Comparison of ENCODE assay signal across 19 cellular contexts in the genomic region with DNA sequence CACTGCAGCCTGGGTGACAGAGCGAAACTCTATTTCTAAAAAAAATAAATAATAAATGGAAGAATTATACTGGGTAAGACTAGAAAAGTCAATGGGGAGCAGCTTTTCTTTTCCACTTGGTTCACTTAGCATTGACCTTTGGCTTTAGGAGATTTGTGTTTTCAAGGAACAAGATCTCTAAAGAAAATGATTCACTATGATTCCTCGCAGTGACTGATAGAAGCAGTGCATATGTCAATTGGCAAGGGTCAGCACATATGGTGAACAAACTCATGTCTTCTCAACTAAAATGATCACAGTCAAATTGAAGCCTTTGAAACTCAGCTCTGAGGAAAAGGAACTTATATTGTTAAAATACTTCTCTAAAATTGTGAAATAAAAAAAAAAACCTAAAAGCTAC. TPM values are rescaled to one million over a fixed set of nuclear protein-coding genes. Genes with fewer than 3 reads are reported as not detected.
"Had no signal": no experiment of that assay in that cellular context is flagged by ENCODE, and none has a peak within 500 bp of the region (broad histone marks: within the 10 kb centered on the region; RNA-seq: fewer than 3 reads in every experiment).

No MANE protein-coding gene starts in this region.

- ATAC-seq: heart left ventricle; stimulated activated naive B cell treated with anti-CD40 and anti-IgM and Interleukin-4, amounts not matched to agents 10 μg/mL and 1 μg/mL and 100 μg/mL, for 72 hours had no signal

- FAIRE-seq: frontal cortex had no signal

- H3K27me3 ChIP-seq: heart left ventricle, right atrium auricular region, tibial nerve, uterus had no signal

- H3K27ac Mint-ChIP-seq: activated B cell treated with CpG ODN at 0.5 μM for 24 hours; brain; nephron; progenitor cell of endocrine pancreas; stimulated activated naive B cell treated with anti-CD40 and anti-IgM and Interleukin-4, amounts not matched to agents 10 μg/mL and 1 μg/mL and 100 μg/mL, for 72 hours; T-helper 2 cell treated with Interferon-gamma antibody and Interleukin-4, amounts not matched to agents 5 μg/mL and 100 μg/mL, for 36 hours had no signal

- H3K9me3 Mint-ChIP-seq: activated B cell treated with CpG ODN at 0.5 μM for 24 hours; brain; immature natural killer cell; nephron; stimulated activated naive B cell treated with anti-CD40 and anti-IgM and Interleukin-4, amounts not matched to agents 10 μg/mL and 1 μg/mL and 100 μg/mL, for 72 hours; T-helper 2 cell treated with Interferon-gamma antibody and Interleukin-4, amounts not matched to agents 5 μg/mL and 100 μg/mL, for 36 hours had no signal

- H3K27me3 Mint-ChIP-seq: activated B cell treated with CpG ODN at 0.5 μM for 24 hours; brain; stimulated activated naive B cell treated with anti-CD40 and anti-IgM and Interleukin-4, amounts not matched to agents 10 μg/mL and 1 μg/mL and 100 μg/mL, for 72 hours had no signal

- H3K36me3 Mint-ChIP-seq: brain; immature natural killer cell; stimulated activated naive B cell treated with anti-CD40 and anti-IgM and Interleukin-4, amounts not matched to agents 10 μg/mL and 1 μg/mL and 100 μg/mL, for 72 hours had no signal

- H3K4me1 ChIP-seq: right atrium auricular region, tibial nerve, uterus had no signal

- H3K4me3 ChIP-seq: heart left ventricle, right atrium auricular region, tibial nerve, uterus had no signal

- H3K36me3 ChIP-seq: heart left ventricle, right atrium auricular region, tibial nerve, uterus had no signal

- H3K9me3 ChIP-seq: heart left ventricle, right atrium auricular region, tibial nerve, uterus had no signal

- H3K4me3 Mint-ChIP-seq: activated B cell treated with CpG ODN at 0.5 μM for 24 hours; brain; immature natural killer cell; nephron; stimulated activated naive B cell treated with anti-CD40 and anti-IgM and Interleukin-4, amounts not matched to agents 10 μg/mL and 1 μg/mL and 100 μg/mL, for 72 hours; T-helper 2 cell treated with Interferon-gamma antibody and Interleukin-4, amounts not matched to agents 5 μg/mL and 100 μg/mL, for 36 hours had no signal

- H3K27ac ChIP-seq: heart left ventricle, right atrium auricular region, tibial nerve, uterus had no signal

- H3K4me1 Mint-ChIP-seq: activated B cell treated with CpG ODN at 0.5 μM for 24 hours; brain; nephron; stimulated activated naive B cell treated with anti-CD40 and anti-IgM and Interleukin-4, amounts not matched to agents 10 μg/mL and 1 μg/mL and 100 μg/mL, for 72 hours had no signal

- DNase-seq: activated B cell treated with CpG ODN at 0.5 μM for 24 hours; central memory CD4-positive, alpha-beta T cell; effector memory CD4-positive, alpha-beta T cell; heart left ventricle; immature natural killer cell; mesendoderm; nucleus accumbens; stimulated activated CD4-positive, alpha-beta T cell treated with anti-CD3 and anti-CD28 coated beads, Interleukin-4, amount 100 ng/mL, for 1 hour; stimulated activated naive B cell treated with anti-CD40 and anti-IgM and Interleukin-4, amounts not matched to agents 10 μg/mL and 1 μg/mL and 100 μg/mL, for 72 hours; substantia nigra; SW 1271; uterus had no signal

RNA-seq across cellular contexts. Expression of a gene that starts 43.2 kb away (rescaled TPM):
- total RNA-seq: progenitor cell of endocrine pancreas had no signal
